Comparison of ENCODE assay signal across 14 cellular contexts in the genomic region with DNA sequence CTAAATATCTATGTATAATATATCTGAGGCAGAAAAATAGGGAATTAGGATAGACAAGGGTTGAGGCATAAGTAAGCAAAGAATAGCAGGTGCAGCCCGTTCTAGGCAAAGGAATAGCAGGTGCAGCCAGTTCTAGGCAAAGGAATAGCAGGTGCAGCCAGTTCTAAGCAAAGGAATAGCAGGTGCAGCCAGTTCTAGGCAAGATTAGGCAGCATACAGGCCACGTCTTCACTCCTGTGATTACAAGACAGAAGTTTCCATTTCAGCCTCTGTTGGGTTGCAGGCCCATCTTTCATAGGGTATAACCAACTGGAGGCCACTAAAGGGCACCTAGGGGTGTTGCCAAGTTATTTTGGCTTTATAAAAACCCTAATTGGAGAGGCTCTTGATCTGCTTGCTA. TPM values are rescaled to one million over a fixed set of nuclear protein-coding genes. Genes with fewer than 3 reads are reported as not detected.
DNase-seq lines count a peak whose midpoint lies in the region; ATAC-seq and TF ChIP-seq lines count a peak whose summit lies in the region.
"Had no signal": no experiment of that assay in that cellular context is flagged by ENCODE, and none has a peak within 500 bp of the region (broad histone marks: within the 10 kb centered on the region; RNA-seq: fewer than 3 reads in every experiment).

No MANE protein-coding gene starts in this region.

- DNase-seq in NCI-H748 (lab: John Stamatoyannopoulos, UW; ENCODE audit: unreplicated experiment), result peak; percentile 45
- DNase-seq in NCI-H748 treated with DMSO at 0.1 percent for 48 hours (lab: John Stamatoyannopoulos, UW), result no peak
- DNase-seq in DMS53 treated with DMSO at 0.1 percent for 48 hours (lab: John Stamatoyannopoulos, UW; ENCODE audit: unreplicated experiment), result peak; percentile 75
- DNase-seq in NAMALWA (ENCODE audit: low spot score), result peak; percentile 73
- DNase-seq in osteoblast (ENCODE audit: insufficient read length, low spot score, missing footprints), result no peak
- no peak for DNase-seq in activated CD8-positive, alpha-beta memory T cell treated with anti-CD3 and anti-CD28 coated beads, Interleukin-2, amount 10 ng/mL, durations not matched to agents 7 days and 5 days
- DNase-seq: ACHN, amniotic stem cell, MM.1S, NCI-H446 treated with DMSO at 0.1 percent for 48 hours had no signal

- H3K4me1 ChIP-seq in osteoblast (ENCODE audit: insufficient read depth, low read length), result no peaks in the 10 kb centered on the region
- H3K4me1 ChIP-seq: right atrium auricular region had no signal

- no peak overlapping the region for H3K27ac Mint-ChIP-seq in activated naive CD8-positive, alpha-beta T cell
- no peak overlapping the region for H3K27ac Mint-ChIP-seq in activated CD8-positive, alpha-beta memory T cell treated with anti-CD3 and anti-CD28 coated beads, Interleukin-2, amount 10 ng/mL, durations not matched to agents 7 days and 5 days

- H3K9me3 Mint-ChIP-seq in activated naive CD8-positive, alpha-beta T cell (ENCODE audit: low read depth), result no peaks in the 10 kb centered on the region
- no peaks in the 10 kb centered on the region for H3K9me3 Mint-ChIP-seq in activated CD8-positive, alpha-beta memory T cell treated with anti-CD3 and anti-CD28 coated beads, Interleukin-2, amount 10 ng/mL, durations not matched to agents 7 days and 5 days (ENCODE audit: low read depth)

- CTCF ChIA-PET in activated CD8-positive, alpha-beta memory T cell treated with anti-CD3 and anti-CD28 coated beads, Interleukin-2, amount 10 ng/mL, durations not matched to agents 7 days and 5 days (lab: Charles Lee), result no interaction called here

- H3K4me3 ChIP-seq in osteoblast (ENCODE audit: insufficient read depth, low read length), result no peak overlapping the region
- H3K4me3 ChIP-seq: right atrium auricular region had no signal

- H3K9me3 ChIP-seq in osteoblast (ENCODE audit: low read depth, low read length), result no peaks in the 10 kb centered on the region
- H3K9me3 ChIP-seq: neutrophil, right atrium auricular region had no signal

- H3K4me2 ChIP-seq in osteoblast (ENCODE audit: insufficient read depth, low read length), result no peak overlapping the region

- peaks cover 14% of the 10 kb centered on the region for H3K4me1 Mint-ChIP-seq in activated naive CD8-positive, alpha-beta T cell (ENCODE audit: low read depth)
- H3K4me1 Mint-ChIP-seq in activated CD8-positive, alpha-beta memory T cell treated with anti-CD3 and anti-CD28 coated beads, Interleukin-2, amount 10 ng/mL, durations not matched to agents 7 days and 5 days, result peaks cover 12% of the 10 kb centered on the region

- H3K27ac ChIP-seq in osteoblast (ENCODE audit: low read depth, low read length), result no peak overlapping the region
- H3K27ac ChIP-seq: neutrophil, right atrium auricular region had no signal

- TF ChIP-seq CTCF in osteoblast (IDR thresholded peaks at IDR 0.05; ENCODE audit: extremely low read depth, low read depth, low read length), result no peak

- H4K20me1 ChIP-seq in osteoblast (ENCODE audit: insufficient read depth, low read length), result no peaks in the 10 kb centered on the region

- H3K27me3 ChIP-seq in osteoblast (ENCODE audit: insufficient read depth, low read length), result no peaks in the 10 kb centered on the region
- H3K27me3 ChIP-seq: neutrophil, right atrium auricular region had no signal

- no peaks in the 10 kb centered on the region for H3K36me3 ChIP-seq in osteoblast (ENCODE audit: insufficient read depth, low read length)
- H3K36me3 ChIP-seq: neutrophil, right atrium auricular region had no signal

- H3K4me3 Mint-ChIP-seq in activated naive CD8-positive, alpha-beta T cell, result peak overlapping the region; percentile 85
- no peak overlapping the region for H3K4me3 Mint-ChIP-seq in activated CD8-positive, alpha-beta memory T cell treated with anti-CD3 and anti-CD28 coated beads, Interleukin-2, amount 10 ng/mL, durations not matched to agents 7 days and 5 days

- H2AFZ ChIP-seq in osteoblast (ENCODE audit: low read length), result no peak overlapping the region

- no peak for ATAC-seq in GM21515 (IDR thresholded peaks at IDR 0.05; ENCODE audit: unreplicated experiment)
- no peak for ATAC-seq in activated CD8-positive, alpha-beta memory T cell treated with anti-CD3 and anti-CD28 coated beads, Interleukin-2, amount 10 ng/mL, durations not matched to agents 7 days and 5 days

- H3K27me3 Mint-ChIP-seq in activated naive CD8-positive, alpha-beta T cell, result no peaks in the 10 kb centered on the region
- H3K27me3 Mint-ChIP-seq in activated CD8-positive, alpha-beta memory T cell treated with anti-CD3 and anti-CD28 coated beads, Interleukin-2, amount 10 ng/mL, durations not matched to agents 7 days and 5 days, result no peaks in the 10 kb centered on the region

- H3K79me2 ChIP-seq in osteoblast (ENCODE audit: insufficient read depth, low read length), result no peaks in the 10 kb centered on the region

- H3K36me3 Mint-ChIP-seq in activated naive CD8-positive, alpha-beta T cell, result no peaks in the 10 kb centered on the region
- no peaks in the 10 kb centered on the region for H3K36me3 Mint-ChIP-seq in activated CD8-positive, alpha-beta memory T cell treated with anti-CD3 and anti-CD28 coated beads, Interleukin-2, amount 10 ng/mL, durations not matched to agents 7 days and 5 days

RNA-seq across cellular contexts. Expression of gene CHORDC1, which starts 28.8 kb away (rescaled TPM):
- total RNA-seq in osteoblast, result 17.4 and 23.6 TPM in 2 replicates
- total RNA-seq in activated CD8-positive, alpha-beta memory T cell treated with anti-CD3 and anti-CD28 coated beads, Interleukin-2, amount 10 ng/mL, durations not matched to agents 7 days and 5 days, result 10 to 100 TPM; 66.4 to 90.6 TPM

Comparison
In these comparisons a context has a peak if more than half of its experiments do, and no peak if none do; other contexts are left out.
1. DNase-seq: peak in NCI-H748 (single experiment), DMS53 treated with DMSO at 0.1 percent for 48 hours (single experiment) and NAMALWA (single experiment); none in NCI-H748 treated with DMSO at 0.1 percent for 48 hours (single experiment), osteoblast (single experiment) and activated CD8-positive, alpha-beta memory T cell treated with anti-CD3 and anti-CD28 coated beads, Interleukin-2, amount 10 ng/mL, durations not matched to agents 7 days and 5 days (single experiment).